ENCODE assay signal across 16 cellular contexts in the genomic region with DNA sequence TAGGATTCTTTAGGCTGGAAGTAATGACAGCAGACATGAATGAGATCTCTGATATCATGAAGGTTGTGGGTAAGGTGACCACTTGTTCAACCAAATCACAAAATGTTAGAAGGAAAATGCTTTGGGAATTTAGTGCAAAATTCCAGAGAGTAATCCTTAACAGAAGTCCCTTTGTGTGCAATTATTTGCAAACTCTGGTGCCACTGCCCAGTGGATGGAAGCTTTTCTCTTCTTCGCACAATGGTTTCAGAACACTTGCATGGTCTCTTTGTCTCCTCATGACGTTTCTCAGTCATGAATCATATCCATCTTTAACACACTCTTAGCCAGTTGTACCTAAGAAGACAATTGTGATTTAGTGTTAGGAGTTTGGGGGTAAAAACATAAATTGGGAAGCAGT.
A peak's percentile ranks its signal among the peaks of the same experiment; 100 is the strongest.
DNase-seq lines count a peak whose midpoint lies in the region; ATAC-seq, FAIRE-seq and TF ChIP-seq lines count a peak whose summit lies in the region.
"Had no signal": no experiment of that assay in that cellular context is flagged by ENCODE, and none has a peak within 500 bp of the region (broad histone marks: within the 10 kb centered on the region; RNA-seq: fewer than 3 reads in every experiment).

No MANE protein-coding gene starts in this region.

- H3K79me2 ChIP-seq in mammary epithelial cell (ENCODE audit: insufficient read depth, low read length), result no peaks in the 10 kb centered on the region

- no TSS peak for BruUV-seq in mammary epithelial cell (replicated peaks; lab: Mats Ljungman, UMichigan)
- no TSS peak for BruUV-seq in MCF 10A (replicated peaks; lab: Mats Ljungman, UMichigan)

- no peak overlapping the region for H3K27ac ChIP-seq in mammary epithelial cell (ENCODE audit: insufficient read depth, low read depth, low read length)
- H3K27ac ChIP-seq in neuronal stem cell (replicated peaks; ENCODE audit: low read length), result peak overlapping the region; percentile 41
- H3K27ac ChIP-seq: 22Rv1; BLaER1 treated with 17β-estradiol and CSF1 and Interleukin-3, amounts not matched to agents 10 nM and 100 nM had no signal

- no peak overlapping the region for H2BK120ac ChIP-seq in neuronal stem cell (ENCODE audit: low read depth, low read length)

- no peak for FAIRE-seq in GM12891 (lab: Jason Lieb, UNC)

- peak; percentile 15 for DNase-seq in mammary epithelial cell
- DNase-seq in MCF 10A (ENCODE audit: unreplicated experiment), result no peak
- DNase-seq in foreskin melanocyte, result peak; percentile 88
- DNase-seq in neuronal stem cell (ENCODE audit: low spot score), result no peak
- no peak for DNase-seq in T-helper 1 cell
- no peak for DNase-seq in GM12891 (ENCODE audit: insufficient read length, low spot score)
- DNase-seq: NCI-H1436 treated with DMSO at 0.1 percent for 48 hours; NCI-H2081; NCI-H226; NCI-H526 treated with DMSO at 0.1 percent for 48 hours; NK-92 treated with Interleukin-12 subunit alpha and Interleukin-12 subunit beta, amount 100 ng/mL, for 24 hours; OCI-M1 had no signal

- no peak overlapping the region for H3K14ac ChIP-seq in neuronal stem cell (ENCODE audit: low read length)

- H3K27ac Mint-ChIP-seq in MCF 10A (ENCODE audit: low read depth, unreplicated experiment), result no peak overlapping the region

- intact Hi-C loops in mammary epithelial cell (cut with micrococcal nuclease), result no loop called here
- intact Hi-C loops in MCF 10A (cut with micrococcal nuclease), result no loop called here

- no peak overlapping the region for H2BK5ac ChIP-seq in neuronal stem cell (ENCODE audit: low read length)

- CTCF ChIA-PET in mammary epithelial cell (lab: Charles Lee; ENCODE audit: low non-redundant PET) (no interaction called here), MCF 10A (lab: Yijun Ruan, JAX) (interaction anchor here (0.5 kb wide), 1 partner anchor 1307 kb away, joined by 3 read pairs; no protein-coding TSS in a partner anchor)

- H2AFZ ChIP-seq in mammary epithelial cell (ENCODE audit: low read depth, low read length), result peak overlapping the region; percentile 38
- H2AFZ ChIP-seq in neuronal stem cell (ENCODE audit: low read length), result no peak overlapping the region

- H3K4me3 ChIP-seq in mammary epithelial cell (replicated peaks in 1 of 3; ENCODE audit: insufficient read depth in 1 of 3, low read depth in 2 of 3, low read length in 3 of 3) (no peak overlapping the region), neuronal stem cell (ENCODE audit: low read length in 2 of 2) (no peak overlapping the region)
- H3K4me3 ChIP-seq: BLaER1 treated with 17β-estradiol and CSF1 and Interleukin-3, amounts not matched to agents 10 nM and 100 nM had no signal

- no peak overlapping the region for H4K91ac ChIP-seq in neuronal stem cell (ENCODE audit: low read depth, low read length, poor library complexity)

- no peak overlapping the region for H3K4ac ChIP-seq in neuronal stem cell (ENCODE audit: low read length)

- dilution Hi-C loops in mammary epithelial cell (cut with HindIII; ENCODE audit: low sequenced_read_pairs), result no loop called here

- H3K27me3 ChIP-seq in mammary epithelial cell (ENCODE audit: insufficient read depth, low read length), result no peaks in the 10 kb centered on the region
- H3K27me3 ChIP-seq in neuronal stem cell (ENCODE audit: control insufficient read depth in 3 of 3, insufficient read depth in 3 of 3, low read depth in 1 of 3, low read length in 3 of 3), result no peaks in the 10 kb centered on the region
- H3K27me3 ChIP-seq: BLaER1 treated with 17β-estradiol and CSF1 and Interleukin-3, amounts not matched to agents 10 nM and 100 nM had no signal

- ATAC-seq in GM21786 (IDR thresholded peaks at IDR 0.05; ENCODE audit: unreplicated experiment), result no peak
- no peak for ATAC-seq in GM21576 (IDR thresholded peaks at IDR 0.05; ENCODE audit: unreplicated experiment)

- no peak overlapping the region for H3K9ac ChIP-seq in mammary epithelial cell (ENCODE audit: insufficient read depth, low read length)
- H3K9ac ChIP-seq in neuronal stem cell (ENCODE audit: low read depth, low read length, poor library complexity), result no peak overlapping the region
- H3K9ac ChIP-seq: BLaER1 treated with 17β-estradiol and CSF1 and Interleukin-3, amounts not matched to agents 10 nM and 100 nM had no signal

- TF ChIP-seq CTCF in mammary epithelial cell (conservative IDR thresholded peaks at IDR 0.05 in 1 of 2, IDR thresholded peaks at IDR 0.05 in 1 of 2; ENCODE audit: extremely low read depth in 1 of 2, insufficient read depth in 1 of 2, low read depth in 1 of 2, low read length in 2 of 2) (no peak), MCF 10A (IDR thresholded peaks at IDR 0.05; ENCODE audit: unreplicated experiment) (no peak)

- H3K27me3 Mint-ChIP-seq in MCF 10A (ENCODE audit: insufficient read depth, unreplicated experiment), result no peaks in the 10 kb centered on the region

- no peaks in the 10 kb centered on the region for H3K9me3 Mint-ChIP-seq in MCF 10A (ENCODE audit: unreplicated experiment)

- H3K4me2 ChIP-seq in mammary epithelial cell (ENCODE audit: insufficient read depth, low read depth, low read length), result no peak overlapping the region
- no peak overlapping the region for H3K4me2 ChIP-seq in neuronal stem cell (ENCODE audit: insufficient read depth, low read length, poor library complexity, severe bottlenecking)
- H3K4me2 ChIP-seq: BLaER1 treated with 17β-estradiol and CSF1 and Interleukin-3, amounts not matched to agents 10 nM and 100 nM had no signal

- no peaks in the 10 kb centered on the region for H3K36me3 Mint-ChIP-seq in MCF 10A (ENCODE audit: insufficient read depth, unreplicated experiment)

- no peak overlapping the region for H2AK5ac ChIP-seq in neuronal stem cell (ENCODE audit: low read depth, low read length)

- H3K79me1 ChIP-seq in neuronal stem cell (ENCODE audit: low read depth, low read length), result no peaks in the 10 kb centered on the region

- H3K4me1 ChIP-seq in mammary epithelial cell (ENCODE audit: insufficient read depth, low read length) (no peaks in the 10 kb centered on the region), neuronal stem cell (ENCODE audit: control insufficient read depth in 2 of 2, insufficient read depth in 1 of 2, low read depth in 1 of 2, low read length in 2 of 2) (peaks cover 0 to 7% of the 10 kb centered on the region in 2 donors)
- H3K4me1 ChIP-seq: BLaER1 treated with 17β-estradiol and CSF1 and Interleukin-3, amounts not matched to agents 10 nM and 100 nM had no signal

- 81% methylated on average over 2 of the region's 2 CpGs for WGBS in mammary epithelial cell (ENCODE audit: low coverage, missing lambda C conversion rate)
- WGBS in neuronal stem cell (ENCODE audit: extremely low coverage in 2 of 2, insufficient read length in 2 of 2, insufficient replicate concordance in 1 of 2), 2 donors, result no CpG with 5 or more reads among the region's 2 CpGs

- peaks cover 13% of the 10 kb centered on the region for H3K4me1 Mint-ChIP-seq in MCF 10A (ENCODE audit: insufficient read depth, unreplicated experiment)

- H2BK15ac ChIP-seq in neuronal stem cell (ENCODE audit: low read length), result no peak overlapping the region

- no peak overlapping the region for H3K4me3 Mint-ChIP-seq in MCF 10A (ENCODE audit: unreplicated experiment)

- H4K8ac ChIP-seq in neuronal stem cell (ENCODE audit: low read depth, low read length), result no peak overlapping the region

- in situ Hi-C loops in mammary epithelial cell (cut with MboI; ENCODE audit: low sequenced_read_pairs in 2 of 2), result no loop called here

- POLR2A ChIA-PET in MCF 10A (lab: Yijun Ruan, JAX), result interaction anchor here (1.2 kb wide), 1 partner anchor 30 kb away, joined by 4 read pairs; no protein-coding TSS in a partner anchor

- H4K20me1 ChIP-seq in mammary epithelial cell (ENCODE audit: insufficient read depth, low read length), result no peaks in the 10 kb centered on the region
- H4K20me1 ChIP-seq: BLaER1 treated with 17β-estradiol and CSF1 and Interleukin-3, amounts not matched to agents 10 nM and 100 nM had no signal

- no peak overlapping the region for H3K18ac ChIP-seq in neuronal stem cell (ENCODE audit: low read length)

- no peak overlapping the region for H2BK12ac ChIP-seq in neuronal stem cell (ENCODE audit: low read length)

- H3K9me3 ChIP-seq in mammary epithelial cell (replicated peaks; ENCODE audit: insufficient read depth, low read length), result no peaks in the 10 kb centered on the region
- no peaks in the 10 kb centered on the region for H3K9me3 ChIP-seq in neuronal stem cell (replicated peaks in 1 of 2; ENCODE audit: control insufficient read depth in 2 of 2, insufficient read depth in 1 of 2, low read depth in 1 of 2, low read length in 2 of 2)
- H3K9me3 ChIP-seq: BLaER1 treated with 17β-estradiol and CSF1 and Interleukin-3, amounts not matched to agents 10 nM and 100 nM had no signal

- H3K36me3 ChIP-seq in mammary epithelial cell (ENCODE audit: insufficient read depth, low read length) (no peaks in the 10 kb centered on the region), neuronal stem cell (replicated peaks in 1 of 2; ENCODE audit: control insufficient read depth in 2 of 2, insufficient read depth in 2 of 2, low read length in 2 of 2) (no peaks in the 10 kb centered on the region)
- H3K36me3 ChIP-seq: BLaER1 treated with 17β-estradiol and CSF1 and Interleukin-3, amounts not matched to agents 10 nM and 100 nM had no signal

- no peak for TF ChIP-seq POLR2A in GM12891 (IDR thresholded peaks at IDR 0.05; ENCODE audit: low read depth, low read length)

- H3K23ac ChIP-seq in neuronal stem cell (ENCODE audit: low read depth, low read length, poor library complexity), result no peak overlapping the region

TF ChIP-seq in GM12891, 5 proteins besides CTCF, POLR2A, EP300 and RAD21:
- no peak for TF ChIP-seq POU2F2 (IDR thresholded peaks at IDR 0.05; ENCODE audit: low read depth, low read length)
- TF ChIP-seq SPI1 (IDR thresholded peaks at IDR 0.05; ENCODE audit: low read depth, low read length), result no peak
- no peak for TF ChIP-seq POLR2AphosphoS5 (IDR thresholded peaks at IDR 0.05; ENCODE audit: low read depth, low read length)
- TF ChIP-seq PAX5 (IDR thresholded peaks at IDR 0.05; ENCODE audit: insufficient read depth, low read length, severe bottlenecking), result no peak
- no peak for TF ChIP-seq TAF1 (IDR thresholded peaks at IDR 0.05; ENCODE audit: low read depth, low read length)

Comparison
In these comparisons a context has a peak if more than half of its experiments do, and no peak if none do; other contexts are left out.
1. DNase-seq: peak in mammary epithelial cell (single experiment) and foreskin melanocyte (single experiment); none in MCF 10A (single experiment), neuronal stem cell (single experiment), T-helper 1 cell (0 of 5) and GM12891 (single experiment).